Comparison of ENCODE assay signal across 16 cellular contexts in the genomic region with DNA sequence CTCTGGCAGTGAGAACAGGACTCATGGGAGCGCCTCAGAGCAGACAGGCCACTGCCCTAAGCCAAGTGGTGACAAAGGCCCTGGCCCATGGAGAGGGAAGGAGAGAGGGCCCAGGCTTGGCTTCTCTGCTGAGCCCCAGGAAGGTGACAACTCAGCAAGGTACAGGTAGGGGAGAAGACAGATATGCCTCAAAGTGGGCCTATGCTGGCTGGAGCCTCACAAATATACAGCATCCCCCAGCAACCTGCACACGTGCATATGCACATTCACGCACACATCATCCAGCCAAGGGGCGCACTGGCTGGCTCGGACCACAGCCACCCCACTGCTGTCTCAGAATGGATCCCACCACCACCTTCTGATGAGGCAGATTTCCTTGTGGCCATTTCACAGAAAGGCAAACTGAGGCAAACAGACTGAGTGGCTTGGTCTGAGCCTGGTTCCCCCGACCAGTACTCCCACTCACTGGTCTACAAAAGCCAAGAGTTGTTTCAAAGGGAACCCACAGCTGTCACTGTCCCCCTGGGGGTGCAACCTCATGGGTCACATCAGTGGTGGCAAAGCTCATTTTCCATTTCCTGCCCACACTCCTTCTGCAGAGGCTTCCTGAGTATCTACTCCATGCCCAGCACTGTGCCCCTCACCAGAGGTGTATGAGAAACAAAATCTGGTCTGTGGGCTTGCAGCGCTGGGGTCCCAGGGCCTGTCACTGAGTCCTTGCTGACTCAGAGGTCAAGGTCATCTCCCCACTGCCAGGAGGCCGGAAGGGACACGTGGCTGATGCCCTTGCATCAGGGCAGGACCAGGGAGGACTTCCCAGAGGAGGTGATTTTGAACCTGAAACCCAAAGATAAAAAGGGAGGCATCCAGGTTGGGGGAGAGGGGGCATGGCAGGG.
"Had no signal": no experiment of that assay in that cellular context is flagged by ENCODE, and none has a peak within 500 bp of the region (broad histone marks: within the 10 kb centered on the region; RNA-seq: fewer than 3 reads in every experiment).

No MANE protein-coding gene starts in this region.

- H3K9me3 ChIP-seq: gastrocnemius medialis, lower lobe of right lung, pancreas, suprapubic skin had no signal

- H3K27ac Mint-ChIP-seq: activated CD8-positive, alpha-beta memory T cell treated with anti-CD3 and anti-CD28 coated beads, Interleukin-2, amount 10 ng/mL, durations not matched to agents 7 days and 5 days; mesothelial cell of epicardium had no signal

- ATAC-seq: activated CD8-positive, alpha-beta memory T cell treated with anti-CD3 and anti-CD28 coated beads, Interleukin-2, amount 10 ng/mL, durations not matched to agents 7 days and 5 days; gastrocnemius medialis; heart left ventricle; lower lobe of right lung had no signal

- H3K36me3 ChIP-seq: gastrocnemius medialis, heart left ventricle, lower lobe of right lung, pancreas, suprapubic skin had no signal

- H3K36me3 Mint-ChIP-seq: activated CD8-positive, alpha-beta memory T cell treated with anti-CD3 and anti-CD28 coated beads, Interleukin-2, amount 10 ng/mL, durations not matched to agents 7 days and 5 days; mesothelial cell of epicardium had no signal

- H3K27me3 Mint-ChIP-seq: activated CD8-positive, alpha-beta memory T cell treated with anti-CD3 and anti-CD28 coated beads, Interleukin-2, amount 10 ng/mL, durations not matched to agents 7 days and 5 days had no signal

- H3K27me3 ChIP-seq: heart left ventricle, pancreas, suprapubic skin had no signal

- H3K4me1 ChIP-seq: lower lobe of right lung, pancreas had no signal

- DNase-seq: activated CD4-positive, alpha-beta T cell treated with anti-CD3 and anti-CD28 coated beads for 1 hour; activated CD4-positive, alpha-beta T cell treated with anti-CD3 and anti-CD28 coated beads, Interleukin-2, amount 50 U/mL, for 4 hours; activated CD8-positive, alpha-beta memory T cell treated with anti-CD3 and anti-CD28 coated beads, Interleukin-2, amount 10 ng/mL, durations not matched to agents 7 days and 5 days; activated T-cell treated with anti-CD3 and anti-CD28 coated beads, Interleukin-2, amount 50 U/mL, for 1 hour; anterior cingulate cortex; gastrocnemius medialis; heart left ventricle; left cardiac atrium; lower lobe of right lung; pancreas; stimulated activated naive CD4-positive, alpha-beta T cell; T-helper 9 cell; trophoblast cell had no signal

- H3K4me3 Mint-ChIP-seq: activated CD8-positive, alpha-beta memory T cell treated with anti-CD3 and anti-CD28 coated beads, Interleukin-2, amount 10 ng/mL, durations not matched to agents 7 days and 5 days; mesothelial cell of epicardium had no signal

- H3K4me3 ChIP-seq: gastrocnemius medialis, heart left ventricle, lower lobe of right lung, pancreas, SK-N-MC, suprapubic skin had no signal

- H3K4me1 Mint-ChIP-seq: activated CD8-positive, alpha-beta memory T cell treated with anti-CD3 and anti-CD28 coated beads, Interleukin-2, amount 10 ng/mL, durations not matched to agents 7 days and 5 days had no signal
